In genomic region chr16:64724339-64724738, GRCh38 we compare ENCODE assay signal across 11 cellular contexts.
"Had no signal": no experiment of that assay in that cellular context is flagged by ENCODE, and none has a peak within 500 bp of the region (broad histone marks: within the 10 kb centered on the region; RNA-seq: fewer than 3 reads in every experiment).

No MANE protein-coding gene starts in this region.

- H3K27ac ChIP-seq: GM23248 had no signal

- H3K36me3 ChIP-seq: HAP-1 had no signal

- H3K4me2 ChIP-seq: GM23338 had no signal

- H3K4me1 ChIP-seq: HAP-1 had no signal

- ATAC-seq: GM23338, HCT116 had no signal

- H3K9me3 ChIP-seq: HAP-1 had no signal

- H2AFZ ChIP-seq: GM23248, GM23338 had no signal

- H3K4me3 ChIP-seq: GM23248, GM23338, HAP-1 had no signal

- H3K9ac ChIP-seq: GM23248 had no signal

- FAIRE-seq: H1, H54 had no signal

- DNase-seq: GM23248, GOT3, H7, H9, HCEC 1CT, HFFc6 had no signal
